In the genomic region with DNA sequence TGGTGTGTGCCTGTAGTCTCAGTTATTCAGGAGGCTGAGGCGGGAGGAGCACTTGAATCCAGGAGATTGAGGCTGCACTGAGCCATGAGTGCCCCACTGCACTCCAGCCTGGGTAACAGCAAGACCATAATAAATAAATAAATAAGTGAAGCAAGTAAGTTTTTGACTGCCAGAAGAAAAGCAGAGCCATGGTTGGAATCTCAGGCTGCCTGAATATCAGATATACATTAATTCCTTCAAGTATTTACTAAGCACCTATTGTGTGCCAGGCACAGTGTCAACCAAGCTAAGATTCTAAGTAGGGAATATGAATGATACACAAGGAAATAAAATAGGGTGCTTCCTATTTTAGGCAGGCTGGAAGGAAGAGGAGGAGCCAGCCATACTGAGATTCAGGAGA, we compare ENCODE assay signal across 11 cellular contexts. TPM values are rescaled to one million over a fixed set of nuclear protein-coding genes. Genes with fewer than 3 reads are reported as not detected.
DNase-seq lines count a peak whose midpoint lies in the region; ATAC-seq and TF ChIP-seq lines count a peak whose summit lies in the region.
"Had no signal": no experiment of that assay in that cellular context is flagged by ENCODE, and none has a peak within 500 bp of the region (broad histone marks: within the 10 kb centered on the region; RNA-seq: fewer than 3 reads in every experiment).

No MANE protein-coding gene starts in this region.

- H3K4me3 Mint-ChIP-seq in dendritic cell treated with granulocyte-macrophage colony-stimulating factor and Interleukin-4, amounts not matched to agents 40 ng/mL and 50 ng/mL, for 4 days, result no peak overlapping the region
- H3K4me3 Mint-ChIP-seq in naive B cell, result peak overlapping the region; percentile 50 to 88 (median 76)

- peak overlapping the region; percentile 86 for H3K27ac Mint-ChIP-seq in dendritic cell treated with granulocyte-macrophage colony-stimulating factor and Interleukin-4, amounts not matched to agents 40 ng/mL and 50 ng/mL, for 4 days
- peak overlapping the region in 5 of 6 donors; percentile 62 to 97 (median 79) for H3K27ac Mint-ChIP-seq in naive B cell

- peaks cover 33% of the 10 kb centered on the region for H3K36me3 Mint-ChIP-seq in dendritic cell treated with granulocyte-macrophage colony-stimulating factor and Interleukin-4, amounts not matched to agents 40 ng/mL and 50 ng/mL, for 4 days (ENCODE audit: low read depth)
- H3K36me3 Mint-ChIP-seq in naive B cell, result peaks cover 0 to 13% of the 10 kb centered on the region in 2 donors

- intact Hi-C loops in dendritic cell treated with granulocyte-macrophage colony-stimulating factor and Interleukin-4, amounts not matched to agents 40 ng/mL and 50 ng/mL, for 4 days (cut with micrococcal nuclease), result loop anchor here (5.0 kb wide), 1 partner anchor 40 kb away; no protein-coding TSS in a partner anchor
- intact Hi-C loops in adrenal gland (cut with DNase I), result loop anchor here in 1 of 2 donors (5.0 kb wide), 1 partner anchor 40 kb away; no protein-coding TSS in a partner anchor

- WGBS in HUES64, result 30% methylated on average over 1 of the region's 1 CpG
- WGBS in adrenal gland, 4 donors, result 23 to 100% (median 75%) methylated on average over 1 of the region's 1 CpG
- WGBS in tibial nerve, 2 donors, result 30 to 93% methylated on average over 1 of the region's 1 CpG

- TF ChIP-seq EP300 in tibial nerve (IDR thresholded peaks at IDR 0.05), result no peak

- TF ChIP-seq CTCF in AG10803 (conservative IDR thresholded peaks at IDR 0.05; ENCODE audit: low read length) (no peak), adrenal gland (IDR thresholded peaks at IDR 0.05) (no peak), tibial nerve (IDR thresholded peaks at IDR 0.05) (no peak)

- H3K9ac ChIP-seq in HUES64 (ENCODE audit: low read depth, low read length), result no peak overlapping the region

- peaks cover 74% of the 10 kb centered on the region for H3K4me1 Mint-ChIP-seq in dendritic cell treated with granulocyte-macrophage colony-stimulating factor and Interleukin-4, amounts not matched to agents 40 ng/mL and 50 ng/mL, for 4 days (ENCODE audit: low read depth)
- peaks cover 17 to 45% (median 28%) of the 10 kb centered on the region in 3 donors for H3K4me1 Mint-ChIP-seq in naive B cell

- peaks cover 19% of the 10 kb centered on the region for H3K27me3 Mint-ChIP-seq in dendritic cell treated with granulocyte-macrophage colony-stimulating factor and Interleukin-4, amounts not matched to agents 40 ng/mL and 50 ng/mL, for 4 days
- H3K27me3 Mint-ChIP-seq in naive B cell, result peaks cover 0 to 12% (median 5%) of the 10 kb centered on the region in 3 donors

- TF ChIP-seq POLR2A in adrenal gland (IDR thresholded peaks at IDR 0.05), result no peak
- TF ChIP-seq POLR2A in tibial nerve (IDR thresholded peaks at IDR 0.05), result no peak

- DNase-seq in AG10803 (ENCODE audit: low read depth) (no peak), naive B cell (no peak), NCI-H187 treated with DMSO at 0.1 percent for 48 hours (lab: John Stamatoyannopoulos, UW) (no peak), adrenal gland (no peak), tibial nerve (ENCODE audit: low spot score in 2 of 2) (no peak)
- DNase-seq in stimulated activated CD4-positive, alpha-beta T cell treated with anti-CD3 and anti-CD28 coated beads, Interleukin-4, amount 100 ng/mL, for 4 hours, result no peak
- DNase-seq: NCI-H146, occipital lobe had no signal

- H3K4me1 ChIP-seq in HUES64 (ENCODE audit: insufficient read depth, low read length) (peaks cover 6% of the 10 kb centered on the region; the same call in 1 of the 2 replicates), adrenal gland (replicated peaks in 1 of 2) (peaks cover 0 to 7% of the 10 kb centered on the region in 2 donors), tibial nerve (peaks cover 0 to 33% (median 10%) of the 10 kb centered on the region in 4 donors)

- H3K27me3 ChIP-seq in HUES64 (ENCODE audit: insufficient read depth, low read length) (peaks cover 25% of the 10 kb centered on the region), adrenal gland (no peaks in the 10 kb centered on the region), tibial nerve (no peaks in the 10 kb centered on the region)

- H3K27ac ChIP-seq in HUES64 (ENCODE audit: low read depth, low read length), result no peak overlapping the region
- H3K27ac ChIP-seq in adrenal gland, result no peak overlapping the region
- H3K27ac ChIP-seq in tibial nerve, result peak overlapping the region in 1 of 4 donors; percentile 65

- no peaks in the 10 kb centered on the region for H3K9me3 ChIP-seq in HUES64 (ENCODE audit: insufficient read depth, low read depth, low read length)
- H3K9me3 ChIP-seq in adrenal gland (replicated peaks in 1 of 3), result no peaks in the 10 kb centered on the region
- no peaks in the 10 kb centered on the region for H3K9me3 ChIP-seq in tibial nerve

- H3K4me3 ChIP-seq in AG10803 (ENCODE audit: low read length) (peak overlapping the region; percentile 91), HUES64 (ENCODE audit: low read length) (0 out of 2 replicates have a peak overlapping the region, but pooled peaks have one; percentile 34), adrenal gland (no peak overlapping the region), tibial nerve (peak overlapping the region in 1 of 4 donors; percentile 39)

- ATAC-seq in naive B cell (ENCODE audit: low read depth in 2 of 2), result no peak

- no peaks in the 10 kb centered on the region for H3K9me3 Mint-ChIP-seq in dendritic cell treated with granulocyte-macrophage colony-stimulating factor and Interleukin-4, amounts not matched to agents 40 ng/mL and 50 ng/mL, for 4 days
- H3K9me3 Mint-ChIP-seq in naive B cell, result peaks cover 0 to 4% (median 2%) of the 10 kb centered on the region in 7 donors

- H3K36me3 ChIP-seq in HUES64 (ENCODE audit: insufficient read depth, low read length) (no peaks in the 10 kb centered on the region), adrenal gland (replicated peaks in 1 of 2) (no peaks in the 10 kb centered on the region), tibial nerve (no peaks in the 10 kb centered on the region)

RNA-seq across cellular contexts. Expression of gene GDF15, which starts 1.4 kb away (rescaled TPM):
- 3.7 TPM for polyA plus RNA-seq in HUES64 (2013, experiment 1 of 2)
- 4.2 TPM for polyA plus RNA-seq in HUES64 (2013, experiment 2 of 2)
- polyA plus RNA-seq in naive B cell (ENCODE audit: low read depth in 6 of 6), result not detected
- total RNA-seq in adrenal gland, result 10 to 100 TPM in 4 of 8 donors, 1 to 10 TPM in 3, under 1 TPM in 1; 0.90 to 29.2 (median 9.0) TPM
- 1 to 10 TPM in 2 of 3 donors, under 1 TPM in 1; 0.33 to 5.3 (median 2.6) TPM for polyA plus RNA-seq in adrenal gland
- total RNA-seq in tibial nerve, result 10 to 100 TPM in 2 of 4 donors, 1 to 10 TPM in 2; 4.2 to 31.0 (median 13.2) TPM
- total RNA-seq: occipital lobe had no signal

RNA-seq across cellular contexts. Expression of gene LRRC25, which starts 10.0 kb away (rescaled TPM):
- 0.10 TPM for polyA plus RNA-seq in HUES64 (2013, experiment 1 of 2)
- polyA plus RNA-seq in HUES64 (2013, experiment 2 of 2), result not detected
- polyA plus RNA-seq in naive B cell (ENCODE audit: low read depth in 6 of 6), result 10 to 100 TPM in 4 of 6 donors, 1 to 10 TPM in 1, under 1 TPM in 1; 0.17 to 30.8 (median 17.9) TPM
- total RNA-seq in adrenal gland, result 10 to 100 TPM in 7 of 8 donors, 1 to 10 TPM in 1; 8.7 to 38.2 (median 22.5) TPM
- polyA plus RNA-seq in adrenal gland, result 10 to 100 TPM in 1 of 3 donors, 1 to 10 TPM in 2; 5.1 to 18.4 (median 8.5) TPM
- 10 to 100 TPM in 2 of 4 donors, 1 to 10 TPM in 2; 9.0 to 13.8 (median 9.8) TPM for total RNA-seq in tibial nerve
- total RNA-seq: Daoy had no signal

RNA-seq across cellular contexts. Expression of gene SSBP4, which starts 31.8 kb away (rescaled TPM):
- 35.2 TPM for polyA plus RNA-seq in HUES64 (2013, experiment 1 of 2)
- polyA plus RNA-seq in HUES64 (2013, experiment 2 of 2), result 53.3 TPM
- 10 to 100 TPM; 54.7 to 78.0 (median 61.8) TPM for polyA plus RNA-seq in naive B cell (ENCODE audit: low read depth in 6 of 6)
- total RNA-seq in adrenal gland, result 100 to 1,000 TPM in 1 of 8 donors, 10 to 100 TPM in 7; 38.9 to 119 (median 73.7) TPM
- polyA plus RNA-seq in adrenal gland, result 100 to 1,000 TPM in 2 of 3 donors, 1 to 10 TPM in 1; 9.1 to 160 (median 136) TPM
- total RNA-seq in tibial nerve, result 100 to 1,000 TPM in 1 of 4 donors, 10 to 100 TPM in 3; 67.4 to 172 (median 84.2) TPM

RNA-seq across cellular contexts. Expression of gene PGPEP1, which starts 47.0 kb away (rescaled TPM):
- polyA plus RNA-seq in HUES64 (2013, experiment 1 of 2), result 12.6 TPM
- 15.8 TPM for polyA plus RNA-seq in HUES64 (2013, experiment 2 of 2)
- 10 to 100 TPM in 2 of 6 donors, 1 to 10 TPM in 4; 4.0 to 11.8 (median 8.0) TPM for polyA plus RNA-seq in naive B cell (ENCODE audit: low read depth in 6 of 6)
- total RNA-seq in adrenal gland, result 10 to 100 TPM; 31.6 to 89.2 (median 58.6) TPM
- polyA plus RNA-seq in adrenal gland, result 10 to 100 TPM; 20.3 to 46.1 (median 21.1) TPM
- 10 to 100 TPM; 15.9 to 27.9 (median 20.1) TPM for total RNA-seq in tibial nerve

RNA-seq across cellular contexts. Expression of gene ISYNA1, which starts 50.5 kb away (rescaled TPM):
- 136 TPM for polyA plus RNA-seq in HUES64 (2013, experiment 1 of 2)
- polyA plus RNA-seq in HUES64 (2013, experiment 2 of 2), result 178 TPM
- 10 to 100 TPM in 2 of 6 donors, 1 to 10 TPM in 4; 6.3 to 12.2 (median 8.6) TPM for polyA plus RNA-seq in naive B cell (ENCODE audit: low read depth in 6 of 6)
- total RNA-seq in adrenal gland, result 100 to 1,000 TPM in 3 of 8 donors, 10 to 100 TPM in 5; 32.3 to 211 (median 78.7) TPM
- 100 to 1,000 TPM in 2 of 3 donors, 1 to 10 TPM in 1; 3.2 to 313 (median 125) TPM for polyA plus RNA-seq in adrenal gland
- total RNA-seq in tibial nerve, result 10 to 100 TPM; 43.5 to 82.2 (median 52.4) TPM

Comparison
In these comparisons a context has a peak if more than half of its experiments do, and no peak if none do; other contexts are left out.
1. H3K4me3 ChIP-seq: peak in AG10803 (single experiment) and HUES64 (single experiment); none in adrenal gland (0 of 4).